1 cellular context compared by ENCODE assay signal in the genomic region with DNA sequence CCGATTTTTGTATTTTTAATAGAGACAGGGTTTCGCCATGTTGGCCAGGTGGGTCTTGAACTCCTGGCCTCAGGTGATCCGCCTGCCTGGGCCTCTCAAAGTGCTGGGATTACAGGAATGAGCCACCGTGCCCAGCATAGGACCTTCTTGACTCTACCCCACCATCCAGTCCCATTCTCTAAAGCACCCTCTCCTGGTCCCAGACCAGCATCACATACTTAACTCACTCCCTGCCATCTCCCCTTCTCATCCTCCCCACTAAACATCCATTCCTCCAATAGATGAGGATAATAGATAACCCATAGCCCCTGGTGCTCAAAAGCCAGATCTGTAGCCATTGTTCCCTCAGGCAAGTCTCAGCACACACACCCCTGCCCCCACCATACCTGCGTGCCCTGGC.
TF ChIP-seq lines count a peak whose summit lies in the region.

No MANE protein-coding gene starts in this region.

TF ChIP-seq in GM12878, 131 proteins besides CTCF, POLR2A, EP300 and RAD21:
- TF ChIP-seq TCF7 (IDR thresholded peaks at IDR 0.05; ENCODE audit: borderline replicate concordance) (no peak), DPF2 (IDR thresholded peaks at IDR 0.05) (no peak), NR2C1 (IDR thresholded peaks at IDR 0.05) (no peak), BCL11A (IDR thresholded peaks at IDR 0.05; ENCODE audit: low read depth, low read length) (no peak), NR2F1 (conservative IDR thresholded peaks at IDR 0.05) (no peak), SUPT20H (IDR thresholded peaks at IDR 0.05; ENCODE audit: borderline replicate concordance, control insufficient read depth, low read depth, low read length) (no peak)
- TF ChIP-seq, protein P1, sequence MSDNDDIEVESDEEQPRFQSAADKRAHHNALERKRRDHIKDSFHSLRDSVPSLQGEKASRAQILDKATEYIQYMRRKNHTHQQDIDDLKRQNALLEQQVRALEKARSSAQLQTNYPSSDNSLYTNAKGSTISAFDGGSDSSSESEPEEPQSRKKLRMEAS (IDR thresholded peaks at IDR 0.05; ENCODE audit: low read depth, low read length), result no peak
